In genomic region chr1:219159946-219160645, GRCh38 we compare ENCODE assay signal across 14 cellular contexts. TPM values are rescaled to one million over a fixed set of nuclear protein-coding genes. Genes with fewer than 3 reads are reported as not detected.
DNase-seq lines count a peak whose midpoint lies in the region; ATAC-seq and TF ChIP-seq lines count a peak whose summit lies in the region.
"Had no signal": no experiment of that assay in that cellular context is flagged by ENCODE, and none has a peak within 500 bp of the region (broad histone marks: within the 10 kb centered on the region; RNA-seq: fewer than 3 reads in every experiment).

No MANE protein-coding gene starts in this region.

- no peak overlapping the region for H3K27ac Mint-ChIP-seq in memory B cell
- H3K27ac Mint-ChIP-seq: activated CD4-positive, alpha-beta T cell treated with anti-CD3 and anti-CD28 coated beads, Interleukin-2, amount 10 ng/mL, durations not matched to agents 7 days and 5 days had no signal

- no peaks in the 10 kb centered on the region for H3K36me3 Mint-ChIP-seq in memory B cell

- no peaks in the 10 kb centered on the region for H3K4me1 Mint-ChIP-seq in memory B cell
- H3K4me1 Mint-ChIP-seq: activated CD4-positive, alpha-beta T cell treated with anti-CD3 and anti-CD28 coated beads, Interleukin-2, amount 10 ng/mL, durations not matched to agents 7 days and 5 days; neural crest cell had no signal

- peak overlapping the region; percentile 54 for H2AFZ ChIP-seq in GM23248

- no peak for TF ChIP-seq CTCF in tibial artery (IDR thresholded peaks at IDR 0.05)

- H3K9ac ChIP-seq in GM23248 = no peak overlapping the region

- H3K27ac ChIP-seq in GM23248 = no peak overlapping the region
- no peak overlapping the region for H3K27ac ChIP-seq in tibial artery
- H3K27ac ChIP-seq in right cardiac atrium (ENCODE audit: low read length) = no peak overlapping the region
- H3K27ac ChIP-seq: SJCRH30, thyroid gland had no signal

- H3F3A ChIP-seq in GM23248 (ENCODE audit: insufficient read depth) = no peaks in the 10 kb centered on the region

- H3K4me3 ChIP-seq in GM23248 (peak overlapping the region; percentile 52), tibial artery (no peak overlapping the region), right cardiac atrium (ENCODE audit: low read length) (no peak overlapping the region)
- H3K4me3 ChIP-seq: SJCRH30, thyroid gland had no signal

- ATAC-seq in GM18519 (IDR thresholded peaks at IDR 0.05; ENCODE audit: low FRiP score, unreplicated experiment) (peak; percentile 90), memory B cell (ENCODE audit: low read depth) (peak; percentile 35), right cardiac atrium (no peak)

- H3K36me3 ChIP-seq in GM23248 (ENCODE audit: low read depth) = no peaks in the 10 kb centered on the region
- no peaks in the 10 kb centered on the region for H3K36me3 ChIP-seq in tibial artery
- H3K36me3 ChIP-seq: SJCRH30, thyroid gland had no signal

- H3K4me1 ChIP-seq in GM23248 (ENCODE audit: insufficient read depth) (peaks cover 15% of the 10 kb centered on the region), tibial artery (no peaks in the 10 kb centered on the region), right cardiac atrium (ENCODE audit: control insufficient read depth, insufficient read depth, low read length) (no peaks in the 10 kb centered on the region)
- H3K4me1 ChIP-seq: SJCRH30, thyroid gland had no signal

- peak overlapping the region; percentile 43 for H3K4me2 ChIP-seq in GM23248 (ENCODE audit: unreplicated experiment)

- no peaks in the 10 kb centered on the region for H3K9me2 ChIP-seq in GM23248 (ENCODE audit: insufficient read depth)

- H3K4me3 Mint-ChIP-seq in memory B cell = no peak overlapping the region
- H3K4me3 Mint-ChIP-seq: activated CD4-positive, alpha-beta T cell treated with anti-CD3 and anti-CD28 coated beads, Interleukin-2, amount 10 ng/mL, durations not matched to agents 7 days and 5 days; neural crest cell had no signal

- no peaks in the 10 kb centered on the region for H3K27me3 Mint-ChIP-seq in memory B cell

- no peaks in the 10 kb centered on the region for H3K79me2 ChIP-seq in GM23248 (ENCODE audit: insufficient read depth)

- H3K9me3 Mint-ChIP-seq in memory B cell = no peaks in the 10 kb centered on the region
- H3K9me3 Mint-ChIP-seq: activated CD4-positive, alpha-beta T cell treated with anti-CD3 and anti-CD28 coated beads, Interleukin-2, amount 10 ng/mL, durations not matched to agents 7 days and 5 days; neural crest cell had no signal

- WGBS in GM23248 (ENCODE audit: low coverage in 1 of 2, low lambda C conversion rate in 2 of 2, missing lambda C conversion rate in 2 of 2), 2 experiments = 16 to 20% methylated on average over 4 of the region's 4 CpGs
- WGBS in right cardiac atrium = 71% methylated on average over 4 of the region's 4 CpGs

- in situ Hi-C loops in GM23248 (cut with MboI) (no loop called here), KBM-7 (cut with MboI; ENCODE audit: low pct_unique_long_range_greater_than_20kb, low sequenced_read_pairs) (no loop called here)

- H4K20me1 ChIP-seq in GM23248 (ENCODE audit: insufficient read depth) = no peaks in the 10 kb centered on the region

- H3K9me3 ChIP-seq in GM23248 (ENCODE audit: low read depth) (no peaks in the 10 kb centered on the region), tibial artery (no peaks in the 10 kb centered on the region), right cardiac atrium (ENCODE audit: control insufficient read depth, low read length) (no peaks in the 10 kb centered on the region)
- H3K9me3 ChIP-seq: SJCRH30, thyroid gland had no signal

- intact Hi-C loops in tibial artery (cut with DNase I; ENCODE audit: low total_unique reads) = no loop called here
- intact Hi-C loops in right cardiac atrium (cut with DNase I) = no loop called here

- H3K27me3 ChIP-seq in GM23248 (replicated peaks; ENCODE audit: insufficient read depth) = no peaks in the 10 kb centered on the region
- H3K27me3 ChIP-seq in tibial artery = no peaks in the 10 kb centered on the region
- no peaks in the 10 kb centered on the region for H3K27me3 ChIP-seq in right cardiac atrium (ENCODE audit: control insufficient read depth, insufficient read depth)
- H3K27me3 ChIP-seq: SJCRH30, thyroid gland had no signal

- DNase-seq in GM23248 (peak; percentile 67), M059J (ENCODE audit: low read depth) (peak; percentile 10), memory B cell (ENCODE audit: low spot score in 2 of 2) (no peak), tibial artery (no peak), right cardiac atrium (no peak), RKO (ENCODE audit: low spot score) (no peak), KBM-7 (no peak)
- DNase-seq: activated CD4-positive, alpha-beta T cell treated with anti-CD3 and anti-CD28 coated beads, Interleukin-2, amount 10 ng/mL, durations not matched to agents 7 days and 5 days; NCI-H1436 treated with DMSO at 0.1 percent for 48 hours; SJCRH30; stimulated activated CD4-positive, alpha-beta T cell treated with anti-CD3 and anti-CD28 coated beads, Interleukin-4, amount 100 ng/mL, for 24 hours; thyroid gland had no signal

RNA-seq across cellular contexts. Expression of gene LYPLAL1, which starts 13.6 kb away (rescaled TPM):
- total RNA-seq in GM23248 (2014; rRNA removed; shearing (Covaris generic)) = 9.1 and 11.4 TPM in 2 replicates
- 31.8 and 33.7 TPM in 2 replicates for polyA plus RNA-seq in GM23248 (2016; fragmentation: Nextera tagmentation; extraction: Ambion mirVana)
- total RNA-seq in M059J (2014; rRNA removed; shearing (Covaris generic)) = 22.5 and 23.2 TPM in 2 replicates
- total RNA-seq in right cardiac atrium = 10 to 100 TPM; 52.6 to 84.2 (median 58.2) TPM
- 45.8 TPM for polyA plus RNA-seq in right cardiac atrium

Comparison
In these comparisons a context has a peak if more than half of its experiments do, and no peak if none do; other contexts are left out.
1. ATAC-seq: peak in GM18519 (single experiment) and memory B cell (single experiment); none in right cardiac atrium (0 of 2).
2. DNase-seq: peak in GM23248 (single experiment) and M059J (single experiment); none in memory B cell (0 of 2), tibial artery (0 of 2), right cardiac atrium (0 of 3), RKO (single experiment) and KBM-7 (single experiment).